Comparison of ENCODE assay signal across 29 cellular contexts in the genomic region with DNA sequence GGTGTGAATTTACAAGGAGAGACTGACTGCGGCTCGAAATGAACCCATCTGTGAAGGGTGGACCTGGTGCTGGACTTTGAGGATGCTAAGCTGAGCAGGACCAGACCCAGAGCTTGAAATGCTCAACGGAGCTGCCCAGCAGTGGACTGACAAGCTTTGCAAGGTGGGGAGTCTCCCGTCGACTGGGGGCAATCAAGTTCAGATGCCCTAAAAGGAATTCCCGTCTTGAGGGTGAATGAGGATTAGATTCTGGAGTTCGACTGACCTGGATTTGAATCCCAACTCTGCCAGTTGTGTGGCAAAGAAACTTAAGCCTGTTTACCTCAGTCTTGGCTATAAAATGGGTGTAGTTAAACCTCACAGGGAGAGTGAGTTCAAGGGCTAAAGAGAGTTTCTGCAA.
"Had no signal": no experiment of that assay in that cellular context is flagged by ENCODE, and none has a peak within 500 bp of the region (broad histone marks: within the 10 kb centered on the region; RNA-seq: fewer than 3 reads in every experiment).

No MANE protein-coding gene starts in this region.

- H3K4me1 ChIP-seq: stomach, suprapubic skin, testis, thyroid gland, tibial artery, tibial nerve, transverse colon, upper lobe of left lung, upper lobe of right lung, uterus, vagina had no signal

- H3K27ac Mint-ChIP-seq: stimulated activated effector memory CD8-positive, alpha-beta T cell treated with anti-CD3 and anti-CD28 coated beads, Interleukin-12 subunit alpha, Interleukin-12 subunit beta, amount 100 ng/mL, for 72 hours; stimulated activated memory B cell treated with anti-CD40 and anti-IgM and Interleukin-4, amounts not matched to agents 10 μg/mL and 1 μg/mL and 100 μg/mL, for 72 hours; stimulated activated naive B cell treated with anti-CD40 and anti-IgM and Interleukin-4, amounts not matched to agents 10 μg/mL and 1 μg/mL and 100 μg/mL, for 72 hours; stimulated activated naive CD8-positive, alpha-beta T cell treated with anti-CD3 and anti-CD28 coated beads, Interleukin-15, amount 100 ng/mL, for 72 hours; stimulated activated naive CD8-positive, alpha-beta T cell treated with anti-CD3 and anti-CD28 coated beads, Interleukin-15, Interleukin-2, amounts not matched to agents 100 ng/mL and 50 ng/mL, for 24 hours; type B pancreatic cell had no signal

- H3K9me3 ChIP-seq: stomach, testis, thoracic aorta, thyroid gland, tibial artery, tibial nerve, transverse colon, upper lobe of left lung, upper lobe of right lung, uterus, vagina had no signal

- DNase-seq: stimulated activated CD4-positive, alpha-beta T cell treated with anti-CD3 and anti-CD28 coated beads, Interleukin-2, amount 100 ng/mL, for 48 hours; stimulated activated CD4-positive, alpha-beta T cell treated with anti-CD3 and anti-CD28 coated beads, Interleukin-4, amount 100 ng/mL, for 1 hour; stimulated activated CD4-positive, alpha-beta T cell treated with anti-CD3 and anti-CD28 coated beads, Interleukin-4, amount 100 ng/mL, for 24 hours; stimulated activated CD4-positive, alpha-beta T cell treated with anti-CD3 and anti-CD28 coated beads, Interleukin-4, amount 100 ng/mL, for 4 hours; stimulated activated CD8-positive, alpha-beta memory T cell treated with anti-CD3 and anti-CD28 coated beads, Interleukin-4, amount 100 ng/mL, for 48 hours; stimulated activated naive B cell treated with anti-CD40 and anti-IgM and Interleukin-4, amounts not matched to agents 10 μg/mL and 1 μg/mL and 100 μg/mL, for 72 hours; stimulated activated naive CD4-positive, alpha-beta T cell; stimulated activated naive CD4-positive, alpha-beta T cell treated with Interleukin-2 at 50 U/mL for 16 hours; stimulated activated naive CD8-positive, alpha-beta T cell treated with anti-CD3 and anti-CD28 coated beads, Interleukin-15, amount 100 ng/mL, for 72 hours; stimulated activated naive CD8-positive, alpha-beta T cell treated with anti-CD3 and anti-CD28 coated beads, Interleukin-15, Interleukin-2, amounts not matched to agents 100 U/mL and 50 U/mL, for 24 hours; stomach; substantia nigra; testis; thyroid gland; tibial artery; transverse colon; trophoblast cell; upper lobe of left lung; upper lobe of right lung; uterus had no signal

- H3K27ac ChIP-seq: stomach, suprapubic skin, testis, thoracic aorta, thyroid gland, tibial artery, tibial nerve, transverse colon, upper lobe of left lung, upper lobe of right lung, uterus, vagina had no signal

- H3K4me1 Mint-ChIP-seq: stimulated activated effector memory CD8-positive, alpha-beta T cell treated with anti-CD3 and anti-CD28 coated beads, Interleukin-12 subunit alpha, Interleukin-12 subunit beta, amount 100 ng/mL, for 72 hours; stimulated activated memory B cell treated with anti-CD40 and anti-IgM and Interleukin-4, amounts not matched to agents 10 μg/mL and 1 μg/mL and 100 μg/mL, for 72 hours; stimulated activated naive B cell treated with anti-CD40 and anti-IgM and Interleukin-4, amounts not matched to agents 10 μg/mL and 1 μg/mL and 100 μg/mL, for 72 hours; stimulated activated naive CD8-positive, alpha-beta T cell treated with anti-CD3 and anti-CD28 coated beads, Interleukin-15, amount 100 ng/mL, for 72 hours had no signal

- H3K4me3 Mint-ChIP-seq: stimulated activated effector memory CD8-positive, alpha-beta T cell treated with anti-CD3 and anti-CD28 coated beads, Interleukin-12 subunit alpha, Interleukin-12 subunit beta, amount 100 ng/mL, for 72 hours; stimulated activated memory B cell treated with anti-CD40 and anti-IgM and Interleukin-4, amounts not matched to agents 10 μg/mL and 1 μg/mL and 100 μg/mL, for 72 hours; stimulated activated naive B cell treated with anti-CD40 and anti-IgM and Interleukin-4, amounts not matched to agents 10 μg/mL and 1 μg/mL and 100 μg/mL, for 72 hours; stimulated activated naive CD8-positive, alpha-beta T cell treated with anti-CD3 and anti-CD28 coated beads, Interleukin-15, amount 100 ng/mL, for 72 hours; stimulated activated naive CD8-positive, alpha-beta T cell treated with anti-CD3 and anti-CD28 coated beads, Interleukin-15, Interleukin-2, amounts not matched to agents 100 ng/mL and 50 ng/mL, for 24 hours; type B pancreatic cell had no signal

- H3K4me3 ChIP-seq: stomach, suprapubic skin, testis, thoracic aorta, thyroid gland, tibial artery, tibial nerve, transverse colon, upper lobe of left lung, upper lobe of right lung, uterus, vagina had no signal

- FAIRE-seq: urothelium cell line had no signal

- H3K27me3 ChIP-seq: testis, thyroid gland, upper lobe of left lung, uterus, vagina had no signal

- H3K9me3 Mint-ChIP-seq: stimulated activated effector memory CD8-positive, alpha-beta T cell treated with anti-CD3 and anti-CD28 coated beads, Interleukin-12 subunit alpha, Interleukin-12 subunit beta, amount 100 ng/mL, for 72 hours; stimulated activated naive CD8-positive, alpha-beta T cell treated with anti-CD3 and anti-CD28 coated beads, Interleukin-15, Interleukin-2, amounts not matched to agents 100 ng/mL and 50 ng/mL, for 24 hours; type B pancreatic cell had no signal

- H3K36me3 Mint-ChIP-seq: stimulated activated effector memory CD8-positive, alpha-beta T cell treated with anti-CD3 and anti-CD28 coated beads, Interleukin-12 subunit alpha, Interleukin-12 subunit beta, amount 100 ng/mL, for 72 hours; stimulated activated memory B cell treated with anti-CD40 and anti-IgM and Interleukin-4, amounts not matched to agents 10 μg/mL and 1 μg/mL and 100 μg/mL, for 72 hours; stimulated activated naive B cell treated with anti-CD40 and anti-IgM and Interleukin-4, amounts not matched to agents 10 μg/mL and 1 μg/mL and 100 μg/mL, for 72 hours; type B pancreatic cell had no signal

- ATAC-seq: stimulated activated effector memory CD8-positive, alpha-beta T cell treated with anti-CD3 and anti-CD28 coated beads, Interleukin-12 subunit alpha, Interleukin-12 subunit beta, amount 100 ng/mL, for 72 hours; stimulated activated memory B cell treated with anti-CD40 and anti-IgM and Interleukin-4, amounts not matched to agents 10 μg/mL and 1 μg/mL and 100 μg/mL, for 72 hours; stimulated activated naive B cell treated with anti-CD40 and anti-IgM and Interleukin-4, amounts not matched to agents 10 μg/mL and 1 μg/mL and 100 μg/mL, for 72 hours; stimulated activated naive CD8-positive, alpha-beta T cell treated with anti-CD3 and anti-CD28 coated beads, Interleukin-15, amount 100 ng/mL, for 72 hours; stimulated activated naive CD8-positive, alpha-beta T cell treated with anti-CD3 and anti-CD28 coated beads, Interleukin-15, Interleukin-2, amounts not matched to agents 100 U/mL and 50 U/mL, for 24 hours; upper lobe of right lung had no signal

- H3K36me3 ChIP-seq: stomach, suprapubic skin, thoracic aorta, thyroid gland, tibial artery, tibial nerve, transverse colon, upper lobe of left lung, upper lobe of right lung, uterus, vagina had no signal
